Comparison of ENCODE assay signal across 18 cellular contexts in genomic region chr13:112146073-112146360, GRCh38.
"Had no signal": no experiment of that assay in that cellular context is flagged by ENCODE, and none has a peak within 500 bp of the region (broad histone marks: within the 10 kb centered on the region; RNA-seq: fewer than 3 reads in every experiment).

No MANE protein-coding gene starts in this region.

- H3K27me3 ChIP-seq: colonic mucosa, right lobe of liver, testis, tibial nerve had no signal

- H3K4me1 ChIP-seq: colonic mucosa, heart right ventricle, left ventricle myocardium inferior, lower lobe of right lung, psoas muscle, right lobe of liver, testis, tibial nerve had no signal

- H3K4me3 ChIP-seq: colonic mucosa, heart right ventricle, left ventricle myocardium inferior, lower lobe of right lung, psoas muscle, right lobe of liver, testis, tibial nerve had no signal

- H3K9me3 ChIP-seq: colonic mucosa, heart right ventricle, left ventricle myocardium inferior, lower lobe of right lung, psoas muscle, right lobe of liver, testis, tibial nerve had no signal

- DNase-seq: cerebellar nuclear complex; colonic mucosa; effector CD8-positive, alpha-beta T cell; heart right ventricle; hypothalamus; left ventricle myocardium inferior; lower lobe of right lung; midbrain; psoas muscle; retina; stimulated activated CD4-positive, alpha-beta T cell treated with anti-CD3 and anti-CD28 coated beads, Interleukin-15, amount 100 ng/mL, for 24 hours; stimulated activated CD4-positive, alpha-beta T cell treated with anti-CD3 and anti-CD28 coated beads, Interleukin-1b, Interleukin-23, amount 100 ng/mL, for 48 hours; stimulated activated CD4-positive, alpha-beta T cell treated with anti-CD3 and anti-CD28 coated beads, Interleukin-4, amount 100 ng/mL, for 24 hours; testis had no signal

- H3K27ac ChIP-seq: colonic mucosa, heart right ventricle, left ventricle myocardium inferior, lower lobe of right lung, psoas muscle, right lobe of liver, testis, tibial nerve had no signal

- H3K36me3 ChIP-seq: colonic mucosa, heart right ventricle, left ventricle myocardium inferior, lower lobe of right lung, right lobe of liver, tibial nerve had no signal

- ATAC-seq: esophagus mucosa; heart right ventricle; lower lobe of right lung; psoas muscle; right lobe of liver; stimulated activated memory B cell treated with anti-CD40 and anti-IgM and Interleukin-4, amounts not matched to agents 10 μg/mL and 1 μg/mL and 100 μg/mL, for 72 hours had no signal
